ENCODE assay signal across 8 cellular contexts in genomic region chr3:5186089-5186853, GRCh38. TPM values are rescaled to one million over a fixed set of nuclear protein-coding genes. Genes with fewer than 3 reads are reported as not detected.
DNase-seq lines count a peak whose midpoint lies in the region; ATAC-seq and TF ChIP-seq lines count a peak whose summit lies in the region.

No MANE protein-coding gene starts in this region.

- intact Hi-C loops in Right ventricle myocardium superior (cut with DNase I) (loop anchor here (5.0 kb wide), 1 partner anchor 64 kb away; the partner anchor contains the start of gene ARL8B), adrenal gland (cut with DNase I) (loop anchor here in 1 of 2 donors (10.0 kb wide), 1 partner anchor 51 kb away; no protein-coding TSS in a partner anchor)

- peak in 1 of 2 donors; percentile 39 for DNase-seq in cardiac muscle cell (ENCODE audit: low read depth in 1 of 2, low spot score in 1 of 2)
- DNase-seq in Right ventricle myocardium superior = no peak
- peak in 4 of 7 donors; percentile 19 to 48 (median 36) for DNase-seq in adrenal gland
- DNase-seq in NCI-H1436 treated with DMSO at 0.1 percent for 48 hours (lab: John Stamatoyannopoulos, UW) = no peak
- DNase-seq in NCI-H1092 treated with DMSO at 0.1 percent for 48 hours (lab: John Stamatoyannopoulos, UW) = no peak

- H3K4me3 ChIP-seq in cardiac muscle cell = peak overlapping the region; percentile 92
- H3K4me3 ChIP-seq in HUES6 (ENCODE audit: low read depth, low read length) = peak overlapping the region; percentile 71; the same call in 1 of the 2 replicates
- H3K4me3 ChIP-seq in adrenal gland = peak overlapping the region in 1 of 4 donors; percentile 82
- H3K4me3 ChIP-seq in muscle layer of duodenum (ENCODE audit: low read depth in 1 of 2, low read length in 2 of 2) = peak overlapping the region; percentile 94 to 95

- H3K9me3 ChIP-seq in cardiac muscle cell (ENCODE audit: low read depth) (no peaks in the 10 kb centered on the region), HUES6 (ENCODE audit: control insufficient read depth, insufficient read depth, low read depth, low read length) (no peaks in the 10 kb centered on the region), adrenal gland (replicated peaks in 1 of 3) (no peaks in the 10 kb centered on the region), muscle layer of duodenum (ENCODE audit: control insufficient read depth in 1 of 2, low read length in 2 of 2) (no peaks in the 10 kb centered on the region)

- TF ChIP-seq POLR2A in adrenal gland (IDR thresholded peaks at IDR 0.05) = no peak

- peaks cover 17% of the 10 kb centered on the region for H3K4me1 ChIP-seq in cardiac muscle cell (ENCODE audit: low read depth)
- H3K4me1 ChIP-seq in HUES6 (ENCODE audit: control insufficient read depth, insufficient read depth, low read length) = peaks cover 18% of the 10 kb centered on the region
- peaks cover 4 to 40% of the 10 kb centered on the region in 2 donors for H3K4me1 ChIP-seq in adrenal gland (replicated peaks in 1 of 2)
- peaks cover 4 to 15% of the 10 kb centered on the region in 2 donors for H3K4me1 ChIP-seq in muscle layer of duodenum (ENCODE audit: control insufficient read depth in 1 of 2, insufficient read depth in 2 of 2, low read length in 2 of 2)

- H3K36me3 ChIP-seq in cardiac muscle cell (peaks cover 10% of the 10 kb centered on the region), HUES6 (ENCODE audit: control insufficient read depth, insufficient read depth, low read length) (peaks cover 9% of the 10 kb centered on the region), adrenal gland (replicated peaks in 1 of 2) (peaks cover 0 to 7% of the 10 kb centered on the region in 2 donors), muscle layer of duodenum (ENCODE audit: control insufficient read depth in 1 of 2, insufficient read depth in 2 of 2, low read length in 2 of 2) (peaks cover 10 to 12% of the 10 kb centered on the region in 2 donors)

- H3K27me3 ChIP-seq in cardiac muscle cell = peaks cover 4% of the 10 kb centered on the region
- H3K27me3 ChIP-seq in HUES6 (ENCODE audit: control insufficient read depth, insufficient read depth, low read length) = no peaks in the 10 kb centered on the region
- H3K27me3 ChIP-seq in adrenal gland = no peaks in the 10 kb centered on the region
- no peaks in the 10 kb centered on the region for H3K27me3 ChIP-seq in muscle layer of duodenum (ENCODE audit: low read depth, low read length)

- peak overlapping the region; percentile 49 for H3K27ac ChIP-seq in cardiac muscle cell
- no peak overlapping the region for H3K27ac ChIP-seq in HUES6 (ENCODE audit: low read depth, low read length)
- peak overlapping the region in 4 of 5 donors; percentile 77 to 98 (median 90) for H3K27ac ChIP-seq in adrenal gland
- H3K27ac ChIP-seq in muscle layer of duodenum (ENCODE audit: low read length) = peak overlapping the region; percentile 90

- no peak overlapping the region for H3K9ac ChIP-seq in HUES6 (ENCODE audit: low read length)

- 55 to 62% (median 60%) methylated on average over 6 of the region's 6 CpGs for WGBS in adrenal gland, 4 donors

- ATAC-seq in Right ventricle myocardium superior (ENCODE audit: poor library complexity) (no peak), GM19023 (IDR thresholded peaks at IDR 0.05; ENCODE audit: unreplicated experiment) (no peak)

- no peak for TF ChIP-seq CTCF in cardiac muscle cell (IDR thresholded peaks at IDR 0.05; ENCODE audit: low read depth, low read length)
- TF ChIP-seq CTCF in adrenal gland (IDR thresholded peaks at IDR 0.05) = no peak

RNA-seq across cellular contexts. Expression of gene EDEM1, which starts 1.2 kb away (rescaled TPM):
- total RNA-seq in cardiac muscle cell (50.6 and 51.6 TPM in 2 replicates), Right ventricle myocardium superior (7.4 TPM), adrenal gland (10 to 100 TPM; 23.0 to 63.6 (median 37.4) TPM)
- polyA plus RNA-seq in cardiac muscle cell (4.5 and 5.0 TPM in 2 replicates), adrenal gland (10 to 100 TPM in 1 of 3 donors, 1 to 10 TPM in 2; 3.1 to 24.9 (median 3.6) TPM)

Comparison
In these comparisons a context has a peak if more than half of its experiments do, and no peak if none do; other contexts are left out.
1. DNase-seq: peak in adrenal gland (4 of 7); none in Right ventricle myocardium superior (single experiment), NCI-H1436 treated with DMSO at 0.1 percent for 48 hours (single experiment) and NCI-H1092 treated with DMSO at 0.1 percent for 48 hours (single experiment).